8 cellular contexts compared by ENCODE assay signal in the genomic region with DNA sequence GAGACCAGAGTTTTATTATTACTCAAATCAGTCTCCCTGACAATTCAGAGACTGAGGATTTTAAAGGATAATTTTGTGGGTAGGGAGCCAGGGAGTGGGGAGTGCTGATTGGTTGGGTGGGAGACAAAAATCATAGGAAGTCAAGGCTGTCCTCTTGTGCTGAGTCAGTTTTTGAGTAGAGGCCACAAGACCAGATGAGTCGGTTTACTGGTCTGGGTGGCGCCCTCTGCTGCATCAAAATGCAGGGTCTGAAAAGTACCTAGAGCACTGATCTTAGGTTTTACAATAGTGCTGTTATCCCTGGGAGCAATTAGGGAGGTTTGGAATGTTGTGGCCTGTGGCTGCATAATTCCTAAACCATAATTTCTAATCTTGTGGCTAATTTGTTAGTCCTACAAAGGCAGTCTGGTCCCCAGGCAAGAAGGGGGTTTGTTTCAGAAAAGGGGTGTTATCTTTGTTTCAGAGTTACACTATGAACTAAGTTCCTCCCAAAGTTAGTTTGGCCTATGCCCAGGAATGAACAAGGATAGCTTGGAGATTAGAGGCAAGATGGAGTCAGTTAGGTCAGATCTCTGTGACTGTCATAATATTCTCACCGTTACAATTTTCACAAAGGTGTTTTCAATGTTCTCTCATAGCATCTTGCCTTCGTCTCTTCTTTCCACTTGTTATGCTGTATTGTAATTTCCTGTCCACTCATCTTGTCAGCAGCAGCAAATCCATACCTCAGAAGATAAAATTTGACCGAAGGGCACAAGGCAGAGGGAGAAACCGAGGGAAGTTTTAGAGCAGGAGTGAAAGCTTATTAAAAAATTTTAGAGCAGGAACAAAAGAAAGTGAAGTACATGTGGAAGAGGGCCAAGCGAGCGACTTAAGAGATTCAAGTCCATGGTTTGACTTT. TPM values are rescaled to one million over a fixed set of nuclear protein-coding genes. Genes with fewer than 3 reads are reported as not detected.
DNase-seq lines count a peak whose midpoint lies in the region; ATAC-seq and TF ChIP-seq lines count a peak whose summit lies in the region.

No MANE protein-coding gene starts in this region.

- BruUV-seq in Panc1 (replicated peaks; lab: Mats Ljungman, UMichigan): no TSS peak

- H3K36me3 ChIP-seq in Panc1 (ENCODE audit: control insufficient read depth, insufficient read depth, low read length): no peaks in the 10 kb centered on the region
- no peaks in the 10 kb centered on the region for H3K36me3 ChIP-seq in prostate gland

- POLR2A ChIA-PET in Panc1 (lab: Charles Lee): no interaction called here

- H3K27ac ChIP-seq in Panc1 (ENCODE audit: low read length): no peak overlapping the region
- no peak overlapping the region for H3K27ac ChIP-seq in foreskin keratinocyte
- peak overlapping the region in 1 of 2 donors; percentile 30 for H3K27ac ChIP-seq in prostate gland

- peak; percentile 55 for ATAC-seq in HG03196 (IDR thresholded peaks at IDR 0.05; ENCODE audit: unreplicated experiment)
- peak; percentile 77 for ATAC-seq in Panc1
- peak; percentile 81 for ATAC-seq in foreskin keratinocyte
- ATAC-seq in HG03139 (IDR thresholded peaks at IDR 0.05; ENCODE audit: unreplicated experiment): no peak

- WGBS in prostate gland: 66% methylated on average over 8 of the region's 8 CpGs

- no peak overlapping the region for H3K4me3 ChIP-seq in Panc1 (ENCODE audit: low read depth in 2 of 2, low read length in 2 of 2)
- no peak overlapping the region for H3K4me3 ChIP-seq in prostate gland

- intact Hi-C loops in Panc1 (cut with micrococcal nuclease; ENCODE audit: unreplicated experiment) (no loop called here), prostate gland (cut with DNase I) (loop anchor here (10.0 kb wide), 2 partner anchors 63 to 77 kb away; a partner anchor contains a TSS)

- no peaks in the 10 kb centered on the region for H3K9me3 ChIP-seq in Panc1 (ENCODE audit: control insufficient read depth, insufficient read depth, low read depth, low read length)
- no peaks in the 10 kb centered on the region for H3K9me3 ChIP-seq in prostate gland

- in situ Hi-C loops in Panc1 (cut with HindIII; ENCODE audit: low pct_unique_long_range_greater_than_20kb, low sequenced_read_pairs): no loop called here

- no peak for TF ChIP-seq POLR2A in prostate gland (IDR thresholded peaks at IDR 0.05)

- H3K4me1 ChIP-seq in Panc1 (ENCODE audit: control insufficient read depth, insufficient read depth, low read length) (no peaks in the 10 kb centered on the region), foreskin keratinocyte (peaks cover 10% of the 10 kb centered on the region), prostate gland (replicated peaks) (no peaks in the 10 kb centered on the region)

- CTCF ChIA-PET in Panc1 (lab: Charles Lee): no interaction called here

- TF ChIP-seq CTCF in Panc1 (IDR thresholded peaks at IDR 0.05): peak; percentile 73
- peak; percentile 76 for TF ChIP-seq CTCF in foreskin keratinocyte (conservative IDR thresholded peaks at IDR 0.05)
- peak in 2 of 4 experiments; percentile 14 to 50 for TF ChIP-seq CTCF in prostate gland (IDR thresholded peaks at IDR 0.05)

- H3K27me3 ChIP-seq in Panc1 (ENCODE audit: control insufficient read depth, insufficient read depth, low read length) (no peaks in the 10 kb centered on the region), foreskin keratinocyte (no peaks in the 10 kb centered on the region), prostate gland (replicated peaks; ENCODE audit: insufficient read depth) (no peaks in the 10 kb centered on the region)

- DNase-seq in SIG-M5 treated with dmso at 0.1 percent for 504 hours (lab: John Stamatoyannopoulos, UW; ENCODE audit: unreplicated experiment) (peak; percentile 51), SIG-M5 (lab: John Stamatoyannopoulos, UW) (no peak), Panc1 (ENCODE audit: low read depth, low spot score) (peak; percentile 42), activated T-helper 1 cell treated with Interleukin-2 at 50 U/mL for 16 hours (ENCODE audit: low read depth) (peak; percentile 10), foreskin keratinocyte (peak in 1 of 2 donors; percentile 75), prostate gland (ENCODE audit: low spot score) (peak; percentile 17)

RNA-seq across cellular contexts. Expression of a gene that starts 59.2 kb away (rescaled TPM):
- total RNA-seq in Panc1 (2021; ENCODE audit: unreplicated experiment) (81.6 TPM), foreskin keratinocyte (71.6 and 72.9 TPM in 2 replicates), prostate gland (10 to 100 TPM; 65.1 to 84.5 TPM)
- 56.5 TPM for polyA plus RNA-seq in Panc1 (2012; ENCODE audit: insufficient read length)
- 20.0 and 23.7 TPM in 2 replicates for polyA plus RNA-seq in foreskin keratinocyte
